In genomic region chr10:13586676-13587355, GRCh38 we compare ENCODE assay signal across 8 cellular contexts. TPM values are rescaled to one million over a fixed set of nuclear protein-coding genes. Genes with fewer than 3 reads are reported as not detected.
DNase-seq lines count a peak whose midpoint lies in the region; ATAC-seq lines count a peak whose summit lies in the region.

PRPF18 (plus strand) TSS chr10:13586965; CDS start chr10:13587087, 122 bp downstream.

- peak; percentile 86 to 97 (median 93) for DNase-seq in CD4-positive, CD25-positive, alpha-beta regulatory T cell
- DNase-seq in NCI-H748 (lab: John Stamatoyannopoulos, UW; ENCODE audit: unreplicated experiment) (peak; percentile 91), dedifferentiated amniotic fluid mesenchymal stem cell (ENCODE audit: extremely low spot score) (peak; percentile 90), left kidney (ENCODE audit: low read depth, low spot score) (peak; percentile 97)
- peak; percentile 95 for DNase-seq in activated CD4-positive, alpha-beta T cell treated with anti-CD3 and anti-CD28 coated beads, Interleukin-2, amount 50 U/mL, for 1 hour
- peak; percentile 95 to 96 for DNase-seq in stimulated activated CD4-positive, alpha-beta T cell treated with anti-CD3 and anti-CD28 coated beads, Interleukin-2, amount 100 ng/mL, for 24 hours

- H3K9me3 ChIP-seq in CD4-positive, CD25-positive, alpha-beta regulatory T cell (ENCODE audit: control insufficient read depth in 2 of 2, low read length in 2 of 2): no peaks in the 10 kb centered on the region

- peaks cover 4% of the 10 kb centered on the region for H3K36me3 ChIP-seq in CD4-positive, CD25-positive, alpha-beta regulatory T cell (ENCODE audit: control insufficient read depth, insufficient read depth, low read length)

- peaks cover 3% of the 10 kb centered on the region for H3K36me3 Mint-ChIP-seq in CD4-positive, CD25-positive, alpha-beta regulatory T cell

- H3K27ac ChIP-seq in CD4-positive, CD25-positive, alpha-beta regulatory T cell (ENCODE audit: insufficient read depth, low read length, poor library complexity, severe bottlenecking): peak within 1 kb of the TSS; percentile 55

- peaks cover 0 to 3% (median 0%) of the 10 kb centered on the region in 7 donors for H3K9me3 Mint-ChIP-seq in CD4-positive, CD25-positive, alpha-beta regulatory T cell

- peaks cover 30% of the 10 kb centered on the region for H3K4me1 ChIP-seq in CD4-positive, CD25-positive, alpha-beta regulatory T cell (ENCODE audit: control insufficient read depth, insufficient read depth, low read length, poor library complexity, severe bottlenecking)

- peak within 1 kb of the TSS; percentile 98 to 100 (median 99) for H3K4me3 Mint-ChIP-seq in CD4-positive, CD25-positive, alpha-beta regulatory T cell

- H3K4me1 Mint-ChIP-seq in CD4-positive, CD25-positive, alpha-beta regulatory T cell: peaks cover 13 to 51% (median 31%) of the 10 kb centered on the region in 4 donors

- peak within 1 kb of the TSS; percentile 97 to 99 (median 99) for H3K27ac Mint-ChIP-seq in CD4-positive, CD25-positive, alpha-beta regulatory T cell

- H3K27me3 Mint-ChIP-seq in CD4-positive, CD25-positive, alpha-beta regulatory T cell: peaks cover 28% of the 10 kb centered on the region

- H3K27me3 ChIP-seq in CD4-positive, CD25-positive, alpha-beta regulatory T cell (ENCODE audit: control insufficient read depth, insufficient read depth, low read length): peaks cover 10% of the 10 kb centered on the region

- peak; percentile 100 for ATAC-seq in CD4-positive, CD25-positive, alpha-beta regulatory T cell (ENCODE audit: low read depth in 2 of 2)
- ATAC-seq in GM19372 (IDR thresholded peaks at IDR 0.05; ENCODE audit: low read depth, unreplicated experiment): peak; percentile 100
- peak; percentile 99 for ATAC-seq in HG03558 (IDR thresholded peaks at IDR 0.05; ENCODE audit: extremely low read depth, unreplicated experiment)

- peak within 1 kb of the TSS; percentile 90 for H3K4me3 ChIP-seq in CD4-positive, CD25-positive, alpha-beta regulatory T cell (ENCODE audit: low read depth, low read length)

RNA-seq across cellular contexts. Expression of gene PRPF18, which starts in this region (rescaled TPM):
- 29.6 TPM for total RNA-seq in CD4-positive, CD25-positive, alpha-beta regulatory T cell
- 10 to 100 TPM; 40.0 to 43.7 (median 41.8) TPM for polyA plus RNA-seq in CD4-positive, CD25-positive, alpha-beta regulatory T cell

Comparison
In these comparisons a context has a peak if more than half of its experiments do, and no peak if none do; other contexts are left out.
1. Peak in every context shown above with its lines: DNase-seq, ATAC-seq, H3K4me3 ChIP-seq and H3K27ac ChIP-seq.